13 cellular contexts compared by ENCODE assay signal in the genomic region with DNA sequence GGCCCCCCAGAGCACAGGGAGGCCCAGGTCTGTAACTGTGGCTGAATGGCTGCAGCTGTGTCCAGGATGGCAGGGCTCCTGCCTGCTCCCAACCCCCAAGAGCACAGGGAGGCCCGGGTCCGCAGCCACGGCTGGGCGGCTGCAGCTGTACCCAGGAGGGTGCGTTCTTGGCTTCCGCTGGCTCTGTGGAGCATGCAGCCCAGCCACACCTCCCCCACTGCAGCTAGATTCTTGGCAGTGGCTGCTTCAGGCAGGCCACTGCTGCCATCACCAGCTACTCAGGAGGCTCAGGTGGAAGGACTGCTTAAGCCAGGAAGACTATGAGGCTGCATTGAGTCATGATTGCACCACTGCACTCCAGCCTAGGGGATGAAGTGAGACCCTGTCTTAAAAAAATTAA. TPM values are rescaled to one million over a fixed set of nuclear protein-coding genes. Genes with fewer than 3 reads are reported as not detected.
A peak's percentile ranks its signal among the peaks of the same experiment; 100 is the strongest.
DNase-seq lines count a peak whose midpoint lies in the region; ATAC-seq and TF ChIP-seq lines count a peak whose summit lies in the region.
"Had no signal": no experiment of that assay in that cellular context is flagged by ENCODE, and none has a peak within 500 bp of the region (broad histone marks: within the 10 kb centered on the region; RNA-seq: fewer than 3 reads in every experiment).

No MANE protein-coding gene starts in this region.

- intact Hi-C loops in prostate gland (cut with DNase I) = no loop called here
- intact Hi-C loops in colonic mucosa (cut with DNase I) = no loop called here

- H3K9me3 ChIP-seq in prostate gland = no peaks in the 10 kb centered on the region
- no peaks in the 10 kb centered on the region for H3K9me3 ChIP-seq in colonic mucosa

- H3K4me3 ChIP-seq in astrocyte of the spinal cord (ENCODE audit: low read depth, low read length) (no peak overlapping the region), prostate gland (no peak overlapping the region), colonic mucosa (no peak overlapping the region)
- H3K4me3 ChIP-seq: dorsolateral prefrontal cortex, GM23248, K562, SK-N-MC had no signal

- peak overlapping the region in 1 of 2 donors; percentile 8 for H3K27ac ChIP-seq in prostate gland
- H3K27ac ChIP-seq in colonic mucosa = no peak overlapping the region
- H3K27ac ChIP-seq: 22Rv1, GM23248, SK-N-MC had no signal

- DNase-seq in NCI-H146 (lab: John Stamatoyannopoulos, UW) (peak; percentile 4), NCI-H146 treated with DMSO at 0.1 percent for 48 hours (lab: John Stamatoyannopoulos, UW; ENCODE audit: unreplicated experiment) (no peak), astrocyte of the spinal cord (ENCODE audit: low read depth, low spot score) (peak; percentile 24), prostate gland (ENCODE audit: low spot score) (peak; percentile 63), colonic mucosa (no peak)
- DNase-seq in activated naive CD8-positive, alpha-beta T cell treated with anti-CD3 and anti-CD28 coated beads for 36 hours = no peak
- DNase-seq: GM23248 had no signal

- H3K36me3 Mint-ChIP-seq in activated naive CD8-positive, alpha-beta T cell treated with anti-CD3 and anti-CD28 coated beads for 36 hours = no peaks in the 10 kb centered on the region
- no peaks in the 10 kb centered on the region for H3K36me3 Mint-ChIP-seq in activated T-helper 17 cell treated with anti-CD3 and anti-CD28 coated beads, Interleukin-2, amount 50 U/mL, for 72 hours (ENCODE audit: low read depth)

- TF ChIP-seq CTCF in astrocyte of the spinal cord (IDR thresholded peaks at IDR 0.05; ENCODE audit: low read depth, low read length) (no peak), prostate gland (IDR thresholded peaks at IDR 0.05) (no peak), colonic mucosa (IDR thresholded peaks at IDR 0.05) (no peak)

- H3K9ac ChIP-seq in colonic mucosa (ENCODE audit: low read depth in 2 of 2, low read length in 2 of 2) = no peak overlapping the region
- H3K9ac ChIP-seq: GM23248 had no signal

- no peaks in the 10 kb centered on the region for H3K4me1 ChIP-seq in prostate gland (replicated peaks)
- no peaks in the 10 kb centered on the region for H3K4me1 ChIP-seq in colonic mucosa

- WGBS in prostate gland = no CpG with 5 or more reads among the region's 6 CpGs

- no peak overlapping the region for H3K27ac Mint-ChIP-seq in activated naive CD8-positive, alpha-beta T cell treated with anti-CD3 and anti-CD28 coated beads for 36 hours
- no peak overlapping the region for H3K27ac Mint-ChIP-seq in activated T-helper 17 cell treated with anti-CD3 and anti-CD28 coated beads, Interleukin-2, amount 50 U/mL, for 72 hours

- no peaks in the 10 kb centered on the region for H3K27me3 ChIP-seq in prostate gland (replicated peaks; ENCODE audit: insufficient read depth)
- H3K27me3 ChIP-seq in colonic mucosa = no peaks in the 10 kb centered on the region
- H3K27me3 ChIP-seq: dorsolateral prefrontal cortex had no signal

- ATAC-seq in HG03571 (IDR thresholded peaks at IDR 0.05; ENCODE audit: unreplicated experiment) = peak; percentile 72
- ATAC-seq in activated T-helper 17 cell treated with anti-CD3 and anti-CD28 coated beads, Interleukin-2, amount 50 U/mL, for 72 hours (replicated peaks) = no peak
- ATAC-seq: K562 had no signal

- no peak overlapping the region for H3K4me3 Mint-ChIP-seq in activated naive CD8-positive, alpha-beta T cell treated with anti-CD3 and anti-CD28 coated beads for 36 hours
- H3K4me3 Mint-ChIP-seq in activated T-helper 17 cell treated with anti-CD3 and anti-CD28 coated beads, Interleukin-2, amount 50 U/mL, for 72 hours = no peak overlapping the region

- H3K9me3 Mint-ChIP-seq in activated naive CD8-positive, alpha-beta T cell treated with anti-CD3 and anti-CD28 coated beads for 36 hours = no peaks in the 10 kb centered on the region
- H3K9me3 Mint-ChIP-seq in activated T-helper 17 cell treated with anti-CD3 and anti-CD28 coated beads, Interleukin-2, amount 50 U/mL, for 72 hours = no peaks in the 10 kb centered on the region

- H3K27me3 Mint-ChIP-seq in activated naive CD8-positive, alpha-beta T cell treated with anti-CD3 and anti-CD28 coated beads for 36 hours = no peaks in the 10 kb centered on the region
- H3K27me3 Mint-ChIP-seq in activated T-helper 17 cell treated with anti-CD3 and anti-CD28 coated beads, Interleukin-2, amount 50 U/mL, for 72 hours = peaks cover 9% of the 10 kb centered on the region

- TF ChIP-seq POLR2A in prostate gland (IDR thresholded peaks at IDR 0.05) = no peak

- H3K4me1 Mint-ChIP-seq in activated naive CD8-positive, alpha-beta T cell treated with anti-CD3 and anti-CD28 coated beads for 36 hours = peaks cover 16% of the 10 kb centered on the region
- H3K4me1 Mint-ChIP-seq in activated T-helper 17 cell treated with anti-CD3 and anti-CD28 coated beads, Interleukin-2, amount 50 U/mL, for 72 hours = peaks cover 6% of the 10 kb centered on the region

- no peaks in the 10 kb centered on the region for H3K36me3 ChIP-seq in prostate gland
- no peaks in the 10 kb centered on the region for H3K36me3 ChIP-seq in colonic mucosa

- in situ Hi-C loops in astrocyte of the spinal cord (cut with HindIII; ENCODE audit: low sequenced_read_pairs) = no loop called here

RNA-seq across cellular contexts. Expression of gene C7orf25, which starts 27.9 kb away (rescaled TPM):
- total RNA-seq in prostate gland = 10 to 100 TPM in 1 of 2 donors, 1 to 10 TPM in 1; 7.5 to 20.8 TPM
- 1 to 10 TPM; 3.8 to 4.3 TPM for total RNA-seq in activated naive CD8-positive, alpha-beta T cell treated with anti-CD3 and anti-CD28 coated beads for 36 hours
- 1 to 10 TPM; 6.8 to 7.8 TPM for total RNA-seq in colonic mucosa
- total RNA-seq in activated T-helper 17 cell treated with anti-CD3 and anti-CD28 coated beads, Interleukin-2, amount 50 U/mL, for 72 hours = 1 to 10 TPM; 2.4 to 3.9 TPM

RNA-seq across cellular contexts. Expression of gene PSMA2, which starts 48.0 kb away (rescaled TPM):
- total RNA-seq in prostate gland (10 to 100 TPM; 56.2 to 79.1 TPM), colonic mucosa (100 to 1,000 TPM in 1 of 2 donors, 10 to 100 TPM in 1; 91.1 to 113 TPM)
- total RNA-seq in activated naive CD8-positive, alpha-beta T cell treated with anti-CD3 and anti-CD28 coated beads for 36 hours = 100 to 1,000 TPM; 207 to 235 TPM
- total RNA-seq in activated T-helper 17 cell treated with anti-CD3 and anti-CD28 coated beads, Interleukin-2, amount 50 U/mL, for 72 hours = 100 to 1,000 TPM; 124 to 179 TPM

RNA-seq across cellular contexts. Expression of gene MRPL32, which starts 48.2 kb away (rescaled TPM):
- total RNA-seq in prostate gland (10 to 100 TPM; 48.3 to 65.7 TPM), colonic mucosa (10 to 100 TPM; 47.2 to 62.3 TPM)
- 10 to 100 TPM; 90.7 to 96.8 TPM for total RNA-seq in activated naive CD8-positive, alpha-beta T cell treated with anti-CD3 and anti-CD28 coated beads for 36 hours
- total RNA-seq in activated T-helper 17 cell treated with anti-CD3 and anti-CD28 coated beads, Interleukin-2, amount 50 U/mL, for 72 hours = 10 to 100 TPM; 40.5 to 68.7 TPM

Comparison
In these comparisons a context has a peak if more than half of its experiments do, and no peak if none do; other contexts are left out.
1. DNase-seq: peak in NCI-H146 (single experiment), astrocyte of the spinal cord (single experiment) and prostate gland (single experiment); none in NCI-H146 treated with DMSO at 0.1 percent for 48 hours (single experiment), activated naive CD8-positive, alpha-beta T cell treated with anti-CD3 and anti-CD28 coated beads for 36 hours (single experiment) and colonic mucosa (single experiment).